In the genomic region with DNA sequence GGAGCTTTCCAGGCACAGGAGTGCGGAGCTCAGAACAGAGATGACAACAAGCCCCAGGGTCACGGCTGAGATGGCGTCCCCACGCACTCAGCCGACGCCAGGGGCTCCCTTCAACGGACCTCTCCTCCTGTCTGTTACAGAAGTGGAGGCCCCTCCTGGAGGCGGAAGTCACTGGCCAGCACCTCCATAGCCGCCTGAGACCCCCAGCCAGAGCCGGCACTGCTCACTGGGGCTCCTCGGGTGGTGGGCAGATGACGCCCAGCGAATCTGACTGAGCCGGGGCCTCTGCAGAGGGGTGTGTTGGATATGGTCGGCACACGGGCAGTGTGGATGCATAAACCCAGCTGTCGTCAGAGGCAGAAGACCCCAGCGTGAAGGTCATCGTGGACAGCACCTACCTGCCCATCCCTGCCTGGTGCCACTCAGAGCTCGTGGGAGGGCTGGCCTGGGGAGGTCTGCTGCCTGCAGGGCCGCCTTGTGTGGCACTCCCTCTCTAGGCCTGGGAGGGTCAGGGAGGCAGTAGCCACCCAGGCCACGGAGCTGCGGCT, we compare ENCODE assay signal across 8 cellular contexts.
"Had no signal": no experiment of that assay in that cellular context is flagged by ENCODE, and none has a peak within 500 bp of the region (broad histone marks: within the 10 kb centered on the region; RNA-seq: fewer than 3 reads in every experiment).

No MANE protein-coding gene starts in this region.

- H3K27ac ChIP-seq: GM23248, KMS-11 had no signal

- H3K4me3 ChIP-seq: GM23248, HAP-1 had no signal

- H3K9ac ChIP-seq: GM23248, KMS-11 had no signal

- DNase-seq: GM23248, GOT3, HFFc6, IMR-90, KBM-7 had no signal

- ATAC-seq: HCT116 had no signal

- H3K4me1 ChIP-seq: HAP-1 had no signal

- H3K4me2 ChIP-seq: KMS-11 had no signal

- H3K9me3 ChIP-seq: HAP-1 had no signal
